1 cellular context compared by ENCODE assay signal in the genomic region with DNA sequence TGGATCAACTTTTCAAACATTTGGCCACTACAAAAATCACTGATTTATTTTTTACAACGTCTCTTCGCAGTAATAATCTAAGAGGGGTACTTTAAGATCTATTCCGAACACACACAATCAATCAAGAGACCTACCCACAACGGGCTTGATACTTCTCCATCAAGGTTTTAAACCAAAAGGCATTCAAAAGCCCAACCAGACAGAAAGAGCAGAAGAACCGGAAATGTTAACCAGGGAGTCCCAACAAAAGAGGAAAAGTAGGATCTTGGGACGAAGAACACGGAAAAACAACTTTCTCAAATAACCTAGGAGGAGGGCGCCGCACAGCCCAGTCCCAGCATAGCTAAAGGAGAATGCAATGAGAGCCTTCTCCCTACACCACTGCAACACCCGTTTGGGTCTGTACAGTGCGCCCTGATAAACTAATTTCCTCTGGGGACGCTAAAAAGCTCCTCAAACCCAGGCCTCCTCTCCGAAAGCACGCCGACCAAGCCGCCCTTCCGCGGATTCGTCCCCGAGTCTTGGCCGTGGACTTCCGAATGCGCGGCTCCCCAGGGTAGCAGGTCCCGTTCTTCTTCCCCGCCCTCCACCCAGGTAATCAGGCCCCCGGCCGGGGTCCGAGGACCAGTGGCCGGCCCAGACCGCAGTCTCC.
TF ChIP-seq lines count a peak whose summit lies in the region.

No MANE protein-coding gene starts in this region.

TF ChIP-seq in HEK293, 187 proteins besides CTCF, POLR2A, EP300 and RAD21 (continued from another document):
- TF ChIP-seq, protein P1, sequence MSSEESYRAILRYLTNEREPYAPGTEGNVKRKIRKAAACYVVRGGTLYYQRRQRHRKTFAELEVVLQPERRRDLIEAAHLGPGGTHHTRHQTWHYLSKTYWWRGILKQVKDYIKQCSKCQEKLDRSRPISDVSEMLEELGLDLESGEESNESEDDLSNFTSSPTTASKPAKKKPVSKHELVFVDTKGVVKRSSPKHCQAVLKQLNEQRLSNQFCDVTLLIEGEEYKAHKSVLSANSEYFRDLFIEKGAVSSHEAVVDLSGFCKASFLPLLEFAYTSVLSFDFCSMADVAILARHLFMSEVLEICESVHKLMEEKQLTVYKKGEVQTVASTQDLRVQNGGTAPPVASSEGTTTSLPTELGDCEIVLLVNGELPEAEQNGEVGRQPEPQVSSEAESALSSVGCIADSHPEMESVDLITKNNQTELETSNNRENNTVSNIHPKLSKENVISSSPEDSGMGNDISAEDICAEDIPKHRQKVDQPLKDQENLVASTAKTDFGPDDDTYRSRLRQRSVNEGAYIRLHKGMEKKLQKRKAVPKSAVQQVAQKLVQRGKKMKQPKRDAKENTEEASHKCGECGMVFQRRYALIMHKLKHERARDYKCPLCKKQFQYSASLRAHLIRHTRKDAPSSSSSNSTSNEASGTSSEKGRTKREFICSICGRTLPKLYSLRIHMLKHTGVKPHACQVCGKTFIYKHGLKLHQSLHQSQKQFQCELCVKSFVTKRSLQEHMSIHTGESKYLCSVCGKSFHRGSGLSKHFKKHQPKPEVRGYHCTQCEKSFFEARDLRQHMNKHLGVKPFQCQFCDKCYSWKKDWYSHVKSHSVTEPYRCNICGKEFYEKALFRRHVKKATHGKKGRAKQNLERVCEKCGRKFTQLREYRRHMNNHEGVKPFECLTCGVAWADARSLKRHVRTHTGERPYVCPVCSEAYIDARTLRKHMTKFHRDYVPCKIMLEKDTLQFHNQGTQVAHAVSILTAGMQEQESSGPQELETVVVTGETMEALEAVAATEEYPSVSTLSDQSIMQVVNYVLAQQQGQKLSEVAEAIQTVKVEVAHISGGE (tag by site-specific recombination; conservative IDR thresholded peaks at IDR 0.05; ENCODE audit: low read depth) = 0 out of 2 replicates have a peak, but pooled peaks have one; percentile 13
- TF ChIP-seq, protein P2, sequence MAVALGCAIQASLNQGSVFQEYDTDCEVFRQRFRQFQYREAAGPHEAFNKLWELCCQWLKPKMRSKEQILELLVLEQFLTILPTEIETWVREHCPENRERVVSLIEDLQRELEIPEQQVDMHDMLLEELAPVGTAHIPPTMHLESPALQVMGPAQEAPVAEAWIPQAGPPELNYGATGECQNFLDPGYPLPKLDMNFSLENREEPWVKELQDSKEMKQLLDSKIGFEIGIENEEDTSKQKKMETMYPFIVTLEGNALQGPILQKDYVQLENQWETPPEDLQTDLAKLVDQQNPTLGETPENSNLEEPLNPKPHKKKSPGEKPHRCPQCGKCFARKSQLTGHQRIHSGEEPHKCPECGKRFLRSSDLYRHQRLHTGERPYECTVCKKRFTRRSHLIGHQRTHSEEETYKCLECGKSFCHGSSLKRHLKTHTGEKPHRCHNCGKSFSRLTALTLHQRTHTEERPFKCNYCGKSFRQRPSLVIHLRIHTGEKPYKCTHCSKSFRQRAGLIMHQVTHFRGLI (tag by site-specific recombination; IDR thresholded peaks at IDR 0.05) = peak; percentile 84
- TF ChIP-seq KLF16 (tag by site-specific recombination; IDR thresholded peaks at IDR 0.05) (no peak), ZNF23 (tag by site-specific recombination; IDR thresholded peaks at IDR 0.05; ENCODE audit: borderline replicate concordance) (no peak)
- TF ChIP-seq, protein P3, sequence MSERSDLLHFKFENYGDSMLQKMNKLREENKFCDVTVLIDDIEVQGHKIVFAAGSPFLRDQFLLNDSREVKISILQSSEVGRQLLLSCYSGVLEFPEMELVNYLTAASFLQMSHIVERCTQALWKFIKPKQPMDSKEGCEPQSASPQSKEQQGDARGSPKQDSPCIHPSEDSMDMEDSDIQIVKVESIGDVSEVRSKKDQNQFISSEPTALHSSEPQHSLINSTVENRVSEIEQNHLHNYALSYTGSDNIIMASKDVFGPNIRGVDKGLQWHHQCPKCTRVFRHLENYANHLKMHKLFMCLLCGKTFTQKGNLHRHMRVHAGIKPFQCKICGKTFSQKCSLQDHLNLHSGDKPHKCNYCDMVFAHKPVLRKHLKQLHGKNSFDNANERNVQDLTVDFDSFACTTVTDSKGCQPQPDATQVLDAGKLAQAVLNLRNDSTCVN (tag by site-specific recombination; optimal IDR thresholded peaks at IDR 0.05) = no peak
- TF ChIP-seq, protein P4, sequence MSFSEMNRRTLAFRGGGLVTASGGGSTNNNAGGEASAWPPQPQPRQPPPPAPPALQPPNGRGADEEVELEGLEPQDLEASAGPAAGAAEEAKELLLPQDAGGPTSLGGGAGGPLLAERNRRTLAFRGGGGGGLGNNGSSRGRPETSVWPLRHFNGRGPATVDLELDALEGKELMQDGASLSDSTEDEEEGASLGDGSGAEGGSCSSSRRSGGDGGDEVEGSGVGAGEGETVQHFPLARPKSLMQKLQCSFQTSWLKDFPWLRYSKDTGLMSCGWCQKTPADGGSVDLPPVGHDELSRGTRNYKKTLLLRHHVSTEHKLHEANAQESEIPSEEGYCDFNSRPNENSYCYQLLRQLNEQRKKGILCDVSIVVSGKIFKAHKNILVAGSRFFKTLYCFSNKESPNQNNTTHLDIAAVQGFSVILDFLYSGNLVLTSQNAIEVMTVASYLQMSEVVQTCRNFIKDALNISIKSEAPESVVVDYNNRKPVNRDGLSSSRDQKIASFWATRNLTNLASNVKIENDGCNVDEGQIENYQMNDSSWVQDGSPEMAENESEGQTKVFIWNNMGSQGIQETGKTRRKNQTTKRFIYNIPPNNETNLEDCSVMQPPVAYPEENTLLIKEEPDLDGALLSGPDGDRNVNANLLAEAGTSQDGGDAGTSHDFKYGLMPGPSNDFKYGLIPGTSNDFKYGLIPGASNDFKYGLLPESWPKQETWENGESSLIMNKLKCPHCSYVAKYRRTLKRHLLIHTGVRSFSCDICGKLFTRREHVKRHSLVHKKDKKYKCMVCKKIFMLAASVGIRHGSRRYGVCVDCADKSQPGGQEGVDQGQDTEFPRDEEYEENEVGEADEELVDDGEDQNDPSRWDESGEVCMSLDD (tag by site-specific recombination; IDR thresholded peaks at IDR 0.05) = 0 out of 2 replicates have a peak, but pooled peaks have one; percentile 36
